In the genomic region with DNA sequence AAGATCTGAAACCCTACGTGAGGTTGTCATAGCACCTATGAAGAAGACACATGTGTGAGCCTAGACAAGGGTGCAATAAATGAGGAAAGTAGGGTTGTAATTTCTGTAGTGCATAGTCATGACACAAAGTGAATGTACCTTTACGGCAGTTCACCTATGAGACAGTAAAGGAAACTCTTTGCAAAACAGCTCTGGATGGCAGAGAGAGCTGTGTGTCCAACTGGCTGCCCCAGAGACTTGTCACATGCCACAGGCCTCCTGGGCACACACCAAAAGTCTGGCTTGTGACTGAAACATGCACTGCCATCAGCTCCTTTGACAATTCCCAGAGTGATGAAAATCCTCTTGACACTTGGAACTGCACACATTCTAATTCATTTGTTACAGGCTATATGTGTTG, we compare ENCODE assay signal across 29 cellular contexts.
"Had no signal": no experiment of that assay in that cellular context is flagged by ENCODE, and none has a peak within 500 bp of the region (broad histone marks: within the 10 kb centered on the region; RNA-seq: fewer than 3 reads in every experiment).

No MANE protein-coding gene starts in this region.

- H3K4me1 ChIP-seq: ascending aorta, SJCRH30 had no signal

- H3K4me2 ChIP-seq: KMS-11 had no signal

- H3K27me3 ChIP-seq: ascending aorta, cardiac muscle cell, SJCRH30 had no signal

- H3K36me3 ChIP-seq: ascending aorta, cardiac muscle cell, SJCRH30 had no signal

- H3K9me3 ChIP-seq: ascending aorta, SJCRH30 had no signal

- DNase-seq: activated CD4-positive, alpha-beta T cell treated with anti-CD3 and anti-CD28 coated beads, Interleukin-2, amount 50 U/mL, for 1 hour; activated CD8-positive, alpha-beta T cell treated with anti-CD3 and anti-CD28 coated beads for 36 hours; activated effector memory CD4-positive, alpha-beta T cell treated with anti-CD3 and anti-CD28 coated beads, Interleukin-2, amount 50 U/mL, for 16 hours; activated naive CD4-positive, alpha-beta T cell; activated naive CD4-positive, alpha-beta T cell treated with anti-CD3 and anti-CD28 coated beads, Interleukin-2, amount 50 U/mL, for 16 hours; activated naive CD8-positive, alpha-beta T cell treated with anti-CD3 and anti-CD28 coated beads for 36 hours; activated T-cell treated with anti-CD3 and anti-CD28 coated beads, Interleukin-2, amount 50 U/mL, for 1 hour; activated T-cell treated with anti-CD3 and anti-CD28 coated beads, Interleukin-2, amount 50 U/mL, for 72 hours; amniotic stem cell; cerebellar nuclear complex; MM.1S; MV-4-11; NCI-H1092; NCI-H1436 treated with DMSO at 0.1 percent for 48 hours; NCI-H1694 treated with DMSO at 0.1 percent for 48 hours; NCI-H2029; NCI-H345; NCI-H524 treated with DMSO at 0.1 percent for 48 hours; NCI-H748 treated with DMSO at 0.1 percent for 48 hours; NK-92 treated with Interleukin-12 subunit alpha and Interleukin-12 subunit beta, amount 100 ng/mL, for 24 hours; PC-3; SHP77; SJCRH30 had no signal

- H3K4me3 ChIP-seq: ascending aorta, cardiac muscle cell, SJCRH30, SK-N-MC had no signal

- ATAC-seq: activated CD8-positive, alpha-beta T cell treated with anti-CD3 and anti-CD28 coated beads for 36 hours; activated T-helper 17 cell treated with anti-CD3 and anti-CD28 coated beads, Interleukin-2, amount 50 U/mL, for 72 hours; PC-3 had no signal

- H3K27ac ChIP-seq: ascending aorta, cardiac muscle cell, KMS-11, RWPE1, SJCRH30, SK-N-MC had no signal

- H3K9ac ChIP-seq: KMS-11 had no signal
